27 cellular contexts compared by ENCODE assay signal in genomic region chr2:95258271-95258670, GRCh38. TPM values are rescaled to one million over a fixed set of nuclear protein-coding genes. Genes with fewer than 3 reads are reported as not detected.
"Had no signal": no experiment of that assay in that cellular context is flagged by ENCODE, and none has a peak within 500 bp of the region (broad histone marks: within the 10 kb centered on the region; RNA-seq: fewer than 3 reads in every experiment).

No MANE protein-coding gene starts in this region.

- H3K9me3 ChIP-seq: adrenal gland, SJSA1 had no signal

- ATAC-seq: activated CD8-positive, alpha-beta T cell treated with anti-CD3 and anti-CD28 coated beads, Interleukin-2, amount 10 ng/mL, durations not matched to agents 7 days and 5 days; T-helper 17 cell; WTC11 had no signal

- H3K27me3 Mint-ChIP-seq: T-helper 17 cell had no signal

- H3K27me3 ChIP-seq: adrenal gland, Peyer's patch, SJSA1 had no signal

- H3K27ac Mint-ChIP-seq: activated CD8-positive, alpha-beta T cell treated with anti-CD3 and anti-CD28 coated beads, Interleukin-2, amount 10 ng/mL, durations not matched to agents 7 days and 5 days; activated naive CD8-positive, alpha-beta T cell treated with anti-CD3 and anti-CD28 coated beads, Interleukin-2, amount 10 ng/mL, durations not matched to agents 7 days and 5 days; IgD-negative memory B cell; T-helper 17 cell; WTC11 had no signal

- H3K4me3 ChIP-seq: adrenal gland, Peyer's patch, SJSA1 had no signal

- H3K36me3 ChIP-seq: adrenal gland, Peyer's patch, SJSA1 had no signal

- H3K27ac ChIP-seq: adrenal gland, Peyer's patch, SJSA1 had no signal

- H3K4me1 ChIP-seq: adrenal gland, Peyer's patch, SJSA1 had no signal

- H3K36me3 Mint-ChIP-seq: activated naive CD8-positive, alpha-beta T cell treated with anti-CD3 and anti-CD28 coated beads, Interleukin-2, amount 10 ng/mL, durations not matched to agents 7 days and 5 days; IgD-negative memory B cell had no signal

- H3K4me1 Mint-ChIP-seq: activated naive CD8-positive, alpha-beta T cell treated with anti-CD3 and anti-CD28 coated beads, Interleukin-2, amount 10 ng/mL, durations not matched to agents 7 days and 5 days; IgD-negative memory B cell; T-helper 17 cell had no signal

- H3K4me3 Mint-ChIP-seq: activated CD8-positive, alpha-beta T cell treated with anti-CD3 and anti-CD28 coated beads, Interleukin-2, amount 10 ng/mL, durations not matched to agents 7 days and 5 days; activated naive CD8-positive, alpha-beta T cell treated with anti-CD3 and anti-CD28 coated beads, Interleukin-2, amount 10 ng/mL, durations not matched to agents 7 days and 5 days; IgD-negative memory B cell; T-helper 17 cell; WTC11 had no signal

- DNase-seq: activated CD4-positive, alpha-beta T cell treated with anti-CD3 and anti-CD28 coated beads for 48 hours; activated CD4-positive, alpha-beta T cell treated with anti-CD3 and anti-CD28 coated beads, Interleukin-2, amount 50 U/mL, for 4 hours; activated CD4-positive, CD25-positive, alpha-beta regulatory T cell treated with anti-CD3 and anti-CD28 coated beads, Interleukin-2, amount 50 U/mL, for 72 hours; activated CD8-positive, alpha-beta memory T cell treated with anti-CD3 and anti-CD28 coated beads, Interleukin-2, amount 50 U/mL, for 48 hours; activated CD8-positive, alpha-beta T cell treated with anti-CD3 and anti-CD28 coated beads, Interleukin-2, amount 10 ng/mL, durations not matched to agents 7 days and 5 days; activated naive CD4-positive, alpha-beta T cell treated with anti-CD3 and anti-CD28 coated beads, Interleukin-2, amount 50 U/mL, for 16 hours; activated naive CD8-positive, alpha-beta T cell treated with anti-CD3 and anti-CD28 coated beads, Interleukin-2, amount 10 ng/mL, durations not matched to agents 7 days and 5 days; activated T-cell treated with anti-CD3 and anti-CD28 coated beads, Interleukin-2, amount 50 U/mL, for 1 hour; adrenal gland; anterior cingulate cortex; KG1; NCI-H1092; NCI-H1417; NCI-H2029; NCI-H2107; NCI-H2171 treated with DMSO at 0.1 percent for 48 hours; NCI-H510A treated with DMSO at 0.1 percent for 48 hours; NCI-H69; NK-92 treated with Interleukin-12 subunit alpha and Interleukin-12 subunit beta, amount 100 ng/mL, for 24 hours; OCI-M1; Peyer's patch; SHP77; T-helper 17 cell; T-helper 9 cell had no signal

RNA-seq across cellular contexts. Expression of gene PROM2, which starts 16.0 kb away (rescaled TPM):
- polyA plus RNA-seq: IgD-negative memory B cell had no signal

RNA-seq across cellular contexts. Expression of gene KCNIP3, which starts 38.9 kb away (rescaled TPM):
- total RNA-seq: activated CD8-positive, alpha-beta T cell treated with anti-CD3 and anti-CD28 coated beads, Interleukin-2, amount 10 ng/mL, durations not matched to agents 7 days and 5 days; activated naive CD8-positive, alpha-beta T cell treated with anti-CD3 and anti-CD28 coated beads, Interleukin-2, amount 10 ng/mL, durations not matched to agents 7 days and 5 days; T-helper 17 cell had no signal
- polyA plus RNA-seq: IgD-negative memory B cell had no signal
